Comparison of ENCODE assay signal across 26 cellular contexts in genomic region chr2:41943176-41943575, GRCh38.
"Had no signal": no experiment of that assay in that cellular context is flagged by ENCODE, and none has a peak within 500 bp of the region (broad histone marks: within the 10 kb centered on the region; RNA-seq: fewer than 3 reads in every experiment).

No MANE protein-coding gene starts in this region.

- H3K27ac Mint-ChIP-seq: naive thymus-derived CD4-positive, alpha-beta T cell; natural killer cell treated with Interleukin-12 subunit alpha and Interleukin-12 subunit beta and Interleukin-15 and Interleukin-18, amount 100 ng/mL, for 72 hours; stimulated activated effector memory CD8-positive, alpha-beta T cell treated with anti-CD3 and anti-CD28 coated beads, Interleukin-12 subunit alpha, Interleukin-12 subunit beta, amount 100 ng/mL, for 72 hours; stimulated activated naive CD8-positive, alpha-beta T cell treated with anti-CD3 and anti-CD28 coated beads, Interleukin-15, Interleukin-2, amounts not matched to agents 100 ng/mL and 50 ng/mL, for 24 hours had no signal

- H3K4me3 Mint-ChIP-seq: naive thymus-derived CD4-positive, alpha-beta T cell; natural killer cell treated with Interleukin-12 subunit alpha and Interleukin-12 subunit beta and Interleukin-15 and Interleukin-18, amount 100 ng/mL, for 72 hours; neural crest cell; stimulated activated effector memory CD8-positive, alpha-beta T cell treated with anti-CD3 and anti-CD28 coated beads, Interleukin-12 subunit alpha, Interleukin-12 subunit beta, amount 100 ng/mL, for 72 hours; stimulated activated naive CD8-positive, alpha-beta T cell treated with anti-CD3 and anti-CD28 coated beads, Interleukin-15, Interleukin-2, amounts not matched to agents 100 ng/mL and 50 ng/mL, for 24 hours had no signal

- H3K9me3 Mint-ChIP-seq: natural killer cell treated with Interleukin-12 subunit alpha and Interleukin-12 subunit beta and Interleukin-15 and Interleukin-18, amount 100 ng/mL, for 72 hours; stimulated activated effector memory CD8-positive, alpha-beta T cell treated with anti-CD3 and anti-CD28 coated beads, Interleukin-12 subunit alpha, Interleukin-12 subunit beta, amount 100 ng/mL, for 72 hours; stimulated activated naive CD8-positive, alpha-beta T cell treated with anti-CD3 and anti-CD28 coated beads, Interleukin-15, Interleukin-2, amounts not matched to agents 100 ng/mL and 50 ng/mL, for 24 hours had no signal

- H3K4me1 ChIP-seq: lower lobe of right lung, pancreas, prostate gland, right lobe of liver, upper lobe of left lung had no signal

- H3K4me3 ChIP-seq: lower lobe of right lung, mucosa of descending colon, pancreas, prostate gland, right lobe of liver, spleen, transverse colon, upper lobe of left lung, vagina had no signal

- H3K36me3 ChIP-seq: lower lobe of right lung, pancreas, prostate gland, right lobe of liver, spleen, transverse colon, upper lobe of left lung, vagina had no signal

- H3K4me1 Mint-ChIP-seq: naive thymus-derived CD4-positive, alpha-beta T cell had no signal

- ATAC-seq: left cardiac atrium; left lobe of liver; lower lobe of right lung; mucosa of descending colon; naive thymus-derived CD4-positive, alpha-beta T cell; natural killer cell treated with Interleukin-12 subunit alpha and Interleukin-12 subunit beta and Interleukin-15 and Interleukin-18, amount 100 ng/mL, for 72 hours; pancreas; right lobe of liver; stimulated activated effector memory CD8-positive, alpha-beta T cell treated with anti-CD3 and anti-CD28 coated beads, Interleukin-12 subunit alpha, Interleukin-12 subunit beta, amount 100 ng/mL, for 72 hours had no signal

- H3K36me3 Mint-ChIP-seq: naive thymus-derived CD4-positive, alpha-beta T cell; natural killer cell treated with Interleukin-12 subunit alpha and Interleukin-12 subunit beta and Interleukin-15 and Interleukin-18, amount 100 ng/mL, for 72 hours; stimulated activated effector memory CD8-positive, alpha-beta T cell treated with anti-CD3 and anti-CD28 coated beads, Interleukin-12 subunit alpha, Interleukin-12 subunit beta, amount 100 ng/mL, for 72 hours had no signal

- DNase-seq: hippocampal formation; kidney glomerular epithelial cell; left cardiac atrium; lower lobe of right lung; mammary epithelial cell; mesenchymal stem cell; mucosa of descending colon; naive thymus-derived CD4-positive, alpha-beta T cell; nucleus accumbens; pancreas; posterior cingulate gyrus; right lobe of liver; small intestine; spleen; stimulated activated CD4-positive, alpha-beta T cell treated with anti-CD3 and anti-CD28 coated beads, Interleukin-4, amount 100 ng/mL, for 24 hours; stimulated activated naive CD4-positive, alpha-beta T cell; substantia nigra; transverse colon; upper lobe of left lung had no signal

- H3K27me3 ChIP-seq: pancreas, right lobe of liver, transverse colon, upper lobe of left lung, vagina had no signal

- H3K27ac ChIP-seq: lower lobe of right lung, pancreas, prostate gland, right lobe of liver, spleen, transverse colon, upper lobe of left lung, vagina had no signal

- H3K9me3 ChIP-seq: lower lobe of right lung, mucosa of descending colon, pancreas, prostate gland, right lobe of liver, spleen, transverse colon, upper lobe of left lung, vagina had no signal
